ENCODE assay signal across 8 cellular contexts in the genomic region with DNA sequence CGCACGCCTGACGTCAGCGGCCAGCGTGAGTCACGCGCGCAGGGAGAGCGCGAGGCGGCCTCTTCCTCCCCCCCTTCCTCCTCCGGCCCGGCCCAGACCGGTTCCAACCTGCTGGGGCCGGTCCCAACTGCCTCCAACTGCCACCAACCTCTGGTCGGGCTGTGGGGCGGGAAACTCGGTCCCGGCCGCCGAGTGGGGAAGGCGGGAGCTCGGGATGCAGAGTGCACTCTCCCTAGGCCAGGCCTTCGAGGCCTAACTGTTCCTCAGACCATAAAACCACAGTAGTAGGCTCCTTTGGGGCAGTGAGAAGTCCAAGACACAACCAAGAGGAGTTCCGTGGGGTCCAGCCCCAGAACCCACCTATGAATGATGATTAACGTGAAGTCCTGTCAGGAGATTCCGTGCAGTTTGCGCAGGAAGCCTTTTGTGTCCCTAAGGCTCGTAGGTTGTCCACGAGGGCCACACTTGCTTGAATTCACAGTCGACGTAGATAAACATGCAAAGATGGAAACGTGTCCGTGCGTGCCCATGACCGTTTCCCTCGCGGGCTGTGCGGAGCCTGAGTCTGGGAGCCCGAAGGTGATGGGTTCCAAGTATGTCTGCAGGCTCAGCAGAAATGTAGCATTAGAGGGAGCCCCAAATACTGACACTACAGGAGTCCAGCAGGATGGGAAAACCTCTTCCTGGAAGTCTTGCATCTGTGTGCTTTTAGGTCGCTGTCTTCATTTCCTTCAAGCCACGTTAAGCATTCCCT. TPM values are rescaled to one million over a fixed set of nuclear protein-coding genes. Genes with fewer than 3 reads are reported as not detected.
A peak's percentile ranks its signal among the peaks of the same experiment; 100 is the strongest.
DNase-seq lines count a peak whose midpoint lies in the region; ATAC-seq, FAIRE-seq and TF ChIP-seq lines count a peak whose summit lies in the region.

No MANE protein-coding gene starts in this region.

- no peaks in the 10 kb centered on the region for H3K36me3 ChIP-seq in smooth muscle cell (ENCODE audit: low read depth)

- peaks cover 13% of the 10 kb centered on the region for H4K20me1 ChIP-seq in smooth muscle cell (ENCODE audit: low read depth)

- DNase-seq in GM12892 (ENCODE audit: insufficient read length) (no peak), NCI-H1417 treated with DMSO at 0.1 percent for 48 hours (lab: John Stamatoyannopoulos, UW) (peak; percentile 83), T47D (ENCODE audit: low read depth in 1 of 2, low spot score in 1 of 2) (peak; percentile 47 to 98), inferior parietal cortex (ENCODE audit: extremely low spot score) (peak; percentile 86), smooth muscle cell (lab: John Stamatoyannopoulos, UW; ENCODE audit: unreplicated experiment) (no peak), amniotic stem cell (lab: John Stamatoyannopoulos, UW) (no peak)
- peak; percentile 90 for DNase-seq in T-helper 2 cell treated with Interferon-gamma antibody and Interleukin-4, amounts not matched to agents 5 μg/mL and 100 μg/mL, for 36 hours (ENCODE audit: low spot score)

- no peaks in the 10 kb centered on the region for H3K27me3 Mint-ChIP-seq in T-helper 2 cell treated with Interferon-gamma antibody and Interleukin-4, amounts not matched to agents 5 μg/mL and 100 μg/mL, for 36 hours (ENCODE audit: low read depth)

- H3K9me3 ChIP-seq in smooth muscle cell (replicated peaks; ENCODE audit: low read depth): no peaks in the 10 kb centered on the region

- no peak overlapping the region for H2AFZ ChIP-seq in smooth muscle cell (ENCODE audit: low read depth)

- H3K4me1 ChIP-seq in smooth muscle cell (ENCODE audit: low read depth): peaks cover 26% of the 10 kb centered on the region

- H3K27ac ChIP-seq in smooth muscle cell (ENCODE audit: low read depth): peak overlapping the region; percentile 98

- TF ChIP-seq CTCF in smooth muscle cell (IDR thresholded peaks at IDR 0.05; ENCODE audit: borderline replicate concordance, insufficient read depth, poor library complexity, severe bottlenecking): no peak

- H3K4me2 ChIP-seq in smooth muscle cell: peak overlapping the region; percentile 85

- peaks cover 38% of the 10 kb centered on the region for H3K4me1 Mint-ChIP-seq in T-helper 2 cell treated with Interferon-gamma antibody and Interleukin-4, amounts not matched to agents 5 μg/mL and 100 μg/mL, for 36 hours (ENCODE audit: low read depth)

- peak overlapping the region; percentile 92 for H3K4me3 Mint-ChIP-seq in T-helper 2 cell treated with Interferon-gamma antibody and Interleukin-4, amounts not matched to agents 5 μg/mL and 100 μg/mL, for 36 hours

- peak overlapping the region; percentile 98 for H3K9ac ChIP-seq in smooth muscle cell (ENCODE audit: low read depth)

- peak; percentile 72 for ATAC-seq in HG02642 (IDR thresholded peaks at IDR 0.05; ENCODE audit: poor library complexity, unreplicated experiment)

- H3K9me3 Mint-ChIP-seq in T-helper 2 cell treated with Interferon-gamma antibody and Interleukin-4, amounts not matched to agents 5 μg/mL and 100 μg/mL, for 36 hours: no peaks in the 10 kb centered on the region

- H3K36me3 Mint-ChIP-seq in T-helper 2 cell treated with Interferon-gamma antibody and Interleukin-4, amounts not matched to agents 5 μg/mL and 100 μg/mL, for 36 hours (ENCODE audit: low read depth): peaks cover 11% of the 10 kb centered on the region

- peaks cover 41% of the 10 kb centered on the region for H3K79me2 ChIP-seq in smooth muscle cell (ENCODE audit: low read depth)

- TF ChIP-seq POLR2A in GM12892 (IDR thresholded peaks at IDR 0.05; ENCODE audit: low read depth, low read length): peak; percentile 88

- in situ Hi-C loops in T47D (cut with HindIII; ENCODE audit: low pct_unique_long_range_greater_than_20kb, low sequenced_read_pairs): no loop called here

- 4% methylated on average over 29 of the region's 42 CpGs for WGBS in smooth muscle cell (ENCODE audit: low lambda C conversion rate)

- H3F3A ChIP-seq in smooth muscle cell (ENCODE audit: low read depth): peaks cover 17% of the 10 kb centered on the region

- peak; percentile 74 for FAIRE-seq in GM12892 (lab: Jason Lieb, UNC)

- H3K27me3 ChIP-seq in smooth muscle cell (ENCODE audit: low read depth): no peaks in the 10 kb centered on the region

- H3K27ac Mint-ChIP-seq in T-helper 2 cell treated with Interferon-gamma antibody and Interleukin-4, amounts not matched to agents 5 μg/mL and 100 μg/mL, for 36 hours: peak overlapping the region; percentile 100

- peak overlapping the region; percentile 76 for H3K4me3 ChIP-seq in smooth muscle cell

RNA-seq across cellular contexts. Expression of gene UNK, which starts 0.6 kb away (rescaled TPM):
- polyA plus RNA-seq in GM12892 (2012; ENCODE audit: missing spikeins): 26.4 TPM
- total RNA-seq in smooth muscle cell: 25.4 and 39.5 TPM in 2 replicates
- polyA plus RNA-seq in smooth muscle cell: 26.8 and 31.5 TPM in 2 replicates

RNA-seq across cellular contexts. Expression of gene GALK1, which starts 20.2 kb away (rescaled TPM):
- polyA plus RNA-seq in GM12892 (2012; ENCODE audit: missing spikeins): 9.4 TPM
- 31.1 and 32.7 TPM in 2 replicates for total RNA-seq in smooth muscle cell
- 88.8 and 108 TPM in 2 replicates for polyA plus RNA-seq in smooth muscle cell

RNA-seq across cellular contexts. Expression of gene UNC13D, which starts 59.0 kb away (rescaled TPM):
- 18.6 TPM for polyA plus RNA-seq in GM12892 (2012; ENCODE audit: missing spikeins)
- 4.5 TPM in 2 replicates for total RNA-seq in smooth muscle cell
- 2.4 and 9.6 TPM in 2 replicates for polyA plus RNA-seq in smooth muscle cell

Comparison
In these comparisons a context has a peak if more than half of its experiments do, and no peak if none do; other contexts are left out.
1. DNase-seq: peak in NCI-H1417 treated with DMSO at 0.1 percent for 48 hours (single experiment), T-helper 2 cell treated with Interferon-gamma antibody and Interleukin-4, amounts not matched to agents 5 μg/mL and 100 μg/mL, for 36 hours (single experiment), T47D (2 of 2) and inferior parietal cortex (single experiment); none in GM12892 (single experiment), smooth muscle cell (single experiment) and amniotic stem cell (single experiment).